Comparison of ENCODE assay signal across 19 cellular contexts in the genomic region with DNA sequence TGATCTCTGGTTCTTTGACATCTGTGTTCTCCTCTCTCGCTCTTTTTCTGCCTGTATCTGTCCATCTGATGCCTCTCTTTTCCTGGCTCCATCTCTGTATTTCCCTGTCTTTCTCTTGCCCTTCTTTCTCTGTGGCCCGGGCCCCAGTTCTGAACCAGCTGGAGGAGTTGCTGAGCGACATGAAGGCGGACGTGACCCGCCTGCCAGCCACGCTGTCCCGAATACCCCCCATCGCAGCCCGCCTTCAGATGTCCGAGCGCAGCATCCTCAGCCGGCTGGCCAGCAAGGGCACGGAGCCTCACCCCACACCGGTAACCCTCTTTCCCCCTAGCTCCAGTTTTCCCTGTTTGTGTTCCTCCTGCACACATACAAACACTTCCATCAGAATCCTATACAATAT. TPM values are rescaled to one million over a fixed set of nuclear protein-coding genes. Genes with fewer than 3 reads are reported as not detected.
DNase-seq lines count a peak whose midpoint lies in the region; ATAC-seq and TF ChIP-seq lines count a peak whose summit lies in the region.
"Had no signal": no experiment of that assay in that cellular context is flagged by ENCODE, and none has a peak within 500 bp of the region (broad histone marks: within the 10 kb centered on the region; RNA-seq: fewer than 3 reads in every experiment).

No MANE protein-coding gene starts in this region.

- no peaks in the 10 kb centered on the region for H3K9me3 Mint-ChIP-seq in activated naive CD4-positive, alpha-beta T cell treated with anti-CD3 and anti-CD28 coated beads, Interleukin-2, amount 50 U/mL, for 72 hours
- H3K9me3 Mint-ChIP-seq in activated naive CD4-positive, alpha-beta T cell treated with anti-CD3 and anti-CD28 coated beads, Interleukin-2, amount 10 ng/mL, durations not matched to agents 7 days and 5 days = no peaks in the 10 kb centered on the region
- H3K9me3 Mint-ChIP-seq in central memory CD8-positive, alpha-beta T cell = no peaks in the 10 kb centered on the region
- H3K9me3 Mint-ChIP-seq in type B pancreatic cell = no peaks in the 10 kb centered on the region
- H3K9me3 Mint-ChIP-seq: H9 had no signal

- peak overlapping the region; percentile 14 for H3K27ac ChIP-seq in RWPE1
- H3K27ac ChIP-seq: C4-2B had no signal

- no peak for TF ChIP-seq CTCF in RWPE1 (conservative IDR thresholded peaks at IDR 0.05; ENCODE audit: low read depth)
- TF ChIP-seq CTCF in type B pancreatic cell (conservative IDR thresholded peaks at IDR 0.05) = no peak

- DNase-seq in activated naive CD4-positive, alpha-beta T cell treated with anti-CD3 and anti-CD28 coated beads, Interleukin-2, amount 50 U/mL, for 72 hours (ENCODE audit: low spot score in 2 of 2) = no peak
- DNase-seq in activated naive CD4-positive, alpha-beta T cell treated with anti-CD3 and anti-CD28 coated beads, Interleukin-2, amount 10 ng/mL, durations not matched to agents 7 days and 5 days = no peak
- DNase-seq in RWPE1 (ENCODE audit: low spot score) = no peak
- DNase-seq in central memory CD8-positive, alpha-beta T cell (ENCODE audit: low spot score in 2 of 2) = no peak
- no peak for DNase-seq in type B pancreatic cell (ENCODE audit: extremely low spot score, unreplicated experiment)
- DNase-seq in NK-92 (lab: John Stamatoyannopoulos, UW; ENCODE audit: unreplicated experiment) = no peak
- DNase-seq: DMS 273 treated with DMSO at 0.1 percent for 48 hours, DND-41, H9, KG1, MV-4-11, NCI-H187, NCI-H2107, NCI-H510A, NCI-H748 treated with DMSO at 0.1 percent for 48 hours, Right ventricle myocardium superior had no signal

- peak overlapping the region; percentile 50 to 72 for H3K27ac Mint-ChIP-seq in activated naive CD4-positive, alpha-beta T cell treated with anti-CD3 and anti-CD28 coated beads, Interleukin-2, amount 50 U/mL, for 72 hours
- no peak overlapping the region for H3K27ac Mint-ChIP-seq in activated naive CD4-positive, alpha-beta T cell treated with anti-CD3 and anti-CD28 coated beads, Interleukin-2, amount 10 ng/mL, durations not matched to agents 7 days and 5 days
- H3K27ac Mint-ChIP-seq in central memory CD8-positive, alpha-beta T cell (ENCODE audit: low read depth) = peak overlapping the region; percentile 56
- H3K27ac Mint-ChIP-seq in type B pancreatic cell = peak overlapping the region; percentile 8
- H3K27ac Mint-ChIP-seq: H9 had no signal

- peaks cover 28% of the 10 kb centered on the region for H3K4me1 Mint-ChIP-seq in activated naive CD4-positive, alpha-beta T cell treated with anti-CD3 and anti-CD28 coated beads, Interleukin-2, amount 10 ng/mL, durations not matched to agents 7 days and 5 days
- H3K4me1 Mint-ChIP-seq in central memory CD8-positive, alpha-beta T cell = peaks cover 7% of the 10 kb centered on the region
- H3K4me1 Mint-ChIP-seq in type B pancreatic cell (ENCODE audit: unreplicated experiment) = peaks cover 16% of the 10 kb centered on the region

- ATAC-seq in activated naive CD4-positive, alpha-beta T cell treated with anti-CD3 and anti-CD28 coated beads, Interleukin-2, amount 50 U/mL, for 72 hours = no peak
- no peak for ATAC-seq in central memory CD8-positive, alpha-beta T cell (replicated peaks; ENCODE audit: extremely low read depth, poor library complexity, severe bottlenecking)
- no peak for ATAC-seq in GM21381 (IDR thresholded peaks at IDR 0.05; ENCODE audit: unreplicated experiment)

- POLR2A ChIA-PET in RWPE1 (lab: Yijun Ruan, JAX; ENCODE audit: low non-redundant PET) = no interaction called here

- no peak overlapping the region for H3K4me3 Mint-ChIP-seq in activated naive CD4-positive, alpha-beta T cell treated with anti-CD3 and anti-CD28 coated beads, Interleukin-2, amount 10 ng/mL, durations not matched to agents 7 days and 5 days
- H3K4me3 Mint-ChIP-seq in central memory CD8-positive, alpha-beta T cell = no peak overlapping the region
- H3K4me3 Mint-ChIP-seq in type B pancreatic cell = no peak overlapping the region
- H3K4me3 Mint-ChIP-seq: H9 had no signal

- peaks cover 8% of the 10 kb centered on the region in 2 donors for H3K36me3 Mint-ChIP-seq in activated naive CD4-positive, alpha-beta T cell treated with anti-CD3 and anti-CD28 coated beads, Interleukin-2, amount 50 U/mL, for 72 hours
- H3K36me3 Mint-ChIP-seq in activated naive CD4-positive, alpha-beta T cell treated with anti-CD3 and anti-CD28 coated beads, Interleukin-2, amount 10 ng/mL, durations not matched to agents 7 days and 5 days = peaks cover 58% of the 10 kb centered on the region
- H3K36me3 Mint-ChIP-seq in central memory CD8-positive, alpha-beta T cell (ENCODE audit: insufficient read depth) = peaks cover 40% of the 10 kb centered on the region
- peaks cover 32% of the 10 kb centered on the region for H3K36me3 Mint-ChIP-seq in type B pancreatic cell

- no peaks in the 10 kb centered on the region for H3K27me3 Mint-ChIP-seq in activated naive CD4-positive, alpha-beta T cell treated with anti-CD3 and anti-CD28 coated beads, Interleukin-2, amount 10 ng/mL, durations not matched to agents 7 days and 5 days
- H3K27me3 Mint-ChIP-seq in central memory CD8-positive, alpha-beta T cell = no peaks in the 10 kb centered on the region
- H3K27me3 Mint-ChIP-seq in type B pancreatic cell = no peaks in the 10 kb centered on the region

- CTCF ChIA-PET in activated naive CD4-positive, alpha-beta T cell treated with anti-CD3 and anti-CD28 coated beads, Interleukin-2, amount 10 ng/mL, durations not matched to agents 7 days and 5 days (lab: Charles Lee) = interaction anchor here (0.6 to 4.6 kb wide), 3 partner anchors 47 to 79 kb away, joined by 3 to 71 read pairs (median 16); no protein-coding TSS in a partner anchor
- CTCF ChIA-PET in RWPE1 (lab: Yijun Ruan, JAX) = interaction anchor here (1.2 to 1.4 kb wide), 2 partner anchors 21 to 79 kb away, joined by 4 to 12 read pairs; a partner anchor contains a TSS

RNA-seq across cellular contexts. Expression of a gene that starts 5.8 kb away (rescaled TPM):
- 1 to 10 TPM; 4.8 to 5.3 TPM for total RNA-seq in activated naive CD4-positive, alpha-beta T cell treated with anti-CD3 and anti-CD28 coated beads, Interleukin-2, amount 50 U/mL, for 72 hours
- 3.3 and 3.8 TPM in 2 replicates for total RNA-seq in type B pancreatic cell (ENCODE audit: low replicate concordance)

RNA-seq across cellular contexts. Expression of a gene that starts 19.4 kb away (rescaled TPM):
- 10 to 100 TPM in 1 of 2 donors, 1 to 10 TPM in 1; 5.4 to 10.9 TPM for total RNA-seq in activated naive CD4-positive, alpha-beta T cell treated with anti-CD3 and anti-CD28 coated beads, Interleukin-2, amount 50 U/mL, for 72 hours
- total RNA-seq in type B pancreatic cell (ENCODE audit: low replicate concordance) = 2.8 and 9.9 TPM in 2 replicates
- total RNA-seq: G401 had no signal

RNA-seq across cellular contexts. Expression of a gene that starts 21.5 kb away (rescaled TPM):
- total RNA-seq in activated naive CD4-positive, alpha-beta T cell treated with anti-CD3 and anti-CD28 coated beads, Interleukin-2, amount 50 U/mL, for 72 hours = 100 to 1,000 TPM; 190 to 195 TPM
- total RNA-seq in type B pancreatic cell (ENCODE audit: low replicate concordance) = 145 and 150 TPM in 2 replicates

RNA-seq across cellular contexts. Expression of a gene that starts 21.7 kb away (rescaled TPM):
- 100 to 1,000 TPM; 182 to 212 TPM for total RNA-seq in activated naive CD4-positive, alpha-beta T cell treated with anti-CD3 and anti-CD28 coated beads, Interleukin-2, amount 50 U/mL, for 72 hours
- 170 and 172 TPM in 2 replicates for total RNA-seq in type B pancreatic cell (ENCODE audit: low replicate concordance)

RNA-seq across cellular contexts. Expression of a gene that starts 21.7 kb away (rescaled TPM):
- 100 to 1,000 TPM in 1 of 2 donors, 10 to 100 TPM in 1; 73.3 to 147 TPM for total RNA-seq in activated naive CD4-positive, alpha-beta T cell treated with anti-CD3 and anti-CD28 coated beads, Interleukin-2, amount 50 U/mL, for 72 hours
- 23.3 and 42.6 TPM in 2 replicates for total RNA-seq in type B pancreatic cell (ENCODE audit: low replicate concordance)
